In the genomic region with DNA sequence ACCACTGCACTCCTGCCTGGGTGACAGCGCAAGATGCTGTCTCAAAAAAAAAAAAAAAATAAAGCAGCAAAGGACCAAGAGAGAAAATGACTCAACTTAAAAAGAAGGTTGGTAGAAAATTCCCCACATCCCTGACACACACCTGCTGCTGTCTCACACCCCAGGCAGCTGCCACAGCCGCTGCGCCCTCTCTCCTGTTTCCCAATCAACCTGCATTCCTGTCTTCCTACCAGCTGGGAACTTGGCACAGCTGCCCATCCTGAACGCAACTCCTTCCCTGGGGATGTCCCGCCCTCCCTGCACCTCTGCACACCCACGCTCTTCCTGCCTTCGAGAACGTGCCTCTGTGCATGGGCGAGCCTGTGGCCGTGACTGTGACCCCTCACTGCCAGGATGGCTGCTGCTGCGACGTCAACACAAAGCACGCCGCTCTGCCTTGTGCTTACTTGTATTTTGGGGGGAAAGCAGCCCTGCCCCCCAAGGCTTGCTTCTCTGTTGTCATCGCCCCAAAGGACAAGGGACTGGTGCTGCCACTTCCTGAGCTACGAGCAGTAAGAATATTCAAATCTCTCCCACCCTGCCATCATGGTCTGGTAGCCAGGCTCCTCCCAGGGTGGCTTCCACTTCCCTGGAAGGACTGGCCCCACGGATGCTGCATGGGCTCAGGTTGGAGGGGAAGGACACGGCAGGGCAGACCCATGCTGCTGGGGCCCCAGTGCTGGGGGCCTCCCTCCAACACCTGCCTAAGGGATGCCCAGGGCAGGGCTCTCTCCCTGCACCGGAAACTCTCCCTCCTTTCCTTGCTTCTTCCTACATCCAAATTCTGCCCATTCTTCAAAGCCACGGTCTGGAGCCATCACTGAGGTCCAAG, we compare ENCODE assay signal across 8 cellular contexts. TPM values are rescaled to one million over a fixed set of nuclear protein-coding genes. Genes with fewer than 3 reads are reported as not detected.
DNase-seq lines count a peak whose midpoint lies in the region; ATAC-seq and TF ChIP-seq lines count a peak whose summit lies in the region.

No MANE protein-coding gene starts in this region.

- H3K4me3 ChIP-seq in SK-N-SH (ENCODE audit: low read depth in 2 of 2, low read length in 1 of 2) (no peak overlapping the region), SU-DHL-6 (ENCODE audit: insufficient read depth, low read length, poor library complexity, severe bottlenecking) (no peak overlapping the region), esophagus squamous epithelium (peak overlapping the region in 3 of 4 donors; percentile 16 to 44 (median 23)), skeletal muscle satellite cell (ENCODE audit: low read length) (no peak overlapping the region), HAP-1 (no peak overlapping the region), dorsolateral prefrontal cortex (peak overlapping the region in 2 of 59 donors; percentile 3 to 9)

- in situ Hi-C loops in HAP-1 (cut with MboI; ENCODE audit: low sequenced_read_pairs): no loop called here

- H3K4me2 ChIP-seq in SK-N-SH (no peak overlapping the region), SU-DHL-6 (ENCODE audit: low read depth, low read length, poor library complexity, severe bottlenecking) (peak overlapping the region; percentile 12), skeletal muscle satellite cell (ENCODE audit: low read length) (peak overlapping the region; percentile 49)

- no peak for TF ChIP-seq EP300 in SK-N-SH (IDR thresholded peaks at IDR 0.05; ENCODE audit: borderline replicate concordance in 1 of 2, low read depth in 1 of 2, low read length in 1 of 2)

- CTCF ChIA-PET in SK-N-SH (lab: Yijun Ruan, JAX): interaction anchor here (1.1 kb wide), 1 partner anchor 9 kb away, joined by 4 read pairs; no protein-coding TSS in a partner anchor

- H3K9me2 ChIP-seq in SK-N-SH: no peaks in the 10 kb centered on the region
- H3K9me2 ChIP-seq in SU-DHL-6 (replicated peaks; ENCODE audit: insufficient read depth, low read length): no peaks in the 10 kb centered on the region

- H3K36me3 ChIP-seq in SK-N-SH (replicated peaks in 1 of 2; ENCODE audit: control insufficient read depth in 1 of 2, insufficient read depth in 2 of 2, low read length in 1 of 2): peaks cover 0 to 5% of the 10 kb centered on the region in 2 experiments
- no peaks in the 10 kb centered on the region for H3K36me3 ChIP-seq in SU-DHL-6 (ENCODE audit: low read length)
- peaks cover 0 to 18% (median 6%) of the 10 kb centered on the region in 3 donors for H3K36me3 ChIP-seq in esophagus squamous epithelium
- peaks cover 7% of the 10 kb centered on the region for H3K36me3 ChIP-seq in skeletal muscle satellite cell (ENCODE audit: insufficient read depth, low read length)
- no peaks in the 10 kb centered on the region for H3K36me3 ChIP-seq in HAP-1 (replicated peaks)

- H3K27me3 ChIP-seq in SK-N-SH (ENCODE audit: insufficient read depth): no peaks in the 10 kb centered on the region
- H3K27me3 ChIP-seq in SU-DHL-6 (ENCODE audit: low read length): no peaks in the 10 kb centered on the region
- no peaks in the 10 kb centered on the region for H3K27me3 ChIP-seq in esophagus squamous epithelium
- no peaks in the 10 kb centered on the region for H3K27me3 ChIP-seq in skeletal muscle satellite cell (ENCODE audit: control insufficient read depth, insufficient read depth, low read length)
- H3K27me3 ChIP-seq in HAP-1 (ENCODE audit: low read depth): no peaks in the 10 kb centered on the region
- H3K27me3 ChIP-seq in dorsolateral prefrontal cortex: no peaks in the 10 kb centered on the region

- POLR2A ChIA-PET in SK-N-SH (lab: Yijun Ruan, JAX): no interaction called here

- H3K4me1 ChIP-seq in SK-N-SH (ENCODE audit: control insufficient read depth in 1 of 2, insufficient read depth in 2 of 2, low read depth in 1 of 2, low read length in 1 of 2) (peaks cover 27 to 38% of the 10 kb centered on the region in 2 experiments), esophagus squamous epithelium (peaks cover 54 to 83% (median 62%) of the 10 kb centered on the region in 3 donors), skeletal muscle satellite cell (ENCODE audit: control insufficient read depth, insufficient read depth, low read length) (peaks cover 58% of the 10 kb centered on the region), HAP-1 (peaks cover 13% of the 10 kb centered on the region)

- H3F3A ChIP-seq in SK-N-SH (replicated peaks; ENCODE audit: insufficient read depth): peaks cover 12% of the 10 kb centered on the region
- H3F3A ChIP-seq in SU-DHL-6 (ENCODE audit: insufficient read depth): no peaks in the 10 kb centered on the region

- ATAC-seq in SK-N-SH treated with all-trans-retinoic acid at 6 μM for 48 hours: no peak
- ATAC-seq in GM21825 (IDR thresholded peaks at IDR 0.05; ENCODE audit: unreplicated experiment): no peak

- 79% methylated on average over 19 of the region's 20 CpGs for WGBS in SK-N-SH (ENCODE audit: low lambda C conversion rate)
- 26% methylated on average over 16 to 18 of the region's 20 CpGs for WGBS in esophagus squamous epithelium, 2 donors

- TF ChIP-seq RAD21 in SK-N-SH (IDR thresholded peaks at IDR 0.05; ENCODE audit: low read length): no peak

- peaks cover 65% of the 10 kb centered on the region for H4K20me1 ChIP-seq in SK-N-SH (ENCODE audit: insufficient read depth)
- no peaks in the 10 kb centered on the region for H4K20me1 ChIP-seq in SU-DHL-6 (ENCODE audit: low read depth, low read length)

- intact Hi-C loops in esophagus squamous epithelium (cut with DNase I) (no loop called here), dorsolateral prefrontal cortex (cut with DNase I) (no loop called here)

- TF ChIP-seq CTCF in SK-N-SH (IDR thresholded peaks at IDR 0.05) (no peak), SU-DHL-6 (IDR thresholded peaks at IDR 0.05; ENCODE audit: insufficient read depth, low read length, poor library complexity, severe bottlenecking) (no peak), esophagus squamous epithelium (IDR thresholded peaks at IDR 0.05) (no peak), dorsolateral prefrontal cortex (IDR thresholded peaks at IDR 0.05 in 54 of 56, conservative IDR thresholded peaks at IDR 0.05 in 2 of 56; ENCODE audit: low read depth in 1 of 56, partially characterized antibody in 56 of 56) (no peak)

- H3K79me2 ChIP-seq in SK-N-SH (ENCODE audit: insufficient read depth) (peaks cover 87% of the 10 kb centered on the region), SU-DHL-6 (ENCODE audit: insufficient read depth, low read length) (peaks cover 65% of the 10 kb centered on the region)

- no peak for TF ChIP-seq POLR2A in esophagus squamous epithelium (IDR thresholded peaks at IDR 0.05)

- H3K9me3 ChIP-seq in SK-N-SH (no peaks in the 10 kb centered on the region), SU-DHL-6 (ENCODE audit: insufficient read depth, low read length) (no peaks in the 10 kb centered on the region), esophagus squamous epithelium (no peaks in the 10 kb centered on the region), skeletal muscle satellite cell (replicated peaks; ENCODE audit: low read length) (no peaks in the 10 kb centered on the region), HAP-1 (no peaks in the 10 kb centered on the region)

- DNase-seq in SK-N-SH: peak; percentile 18
- DNase-seq in esophagus squamous epithelium (lab: John Stamatoyannopoulos, UW): no peak
- no peak for DNase-seq in HAP-1 (ENCODE audit: low spot score in 2 of 2)
- DNase-seq in dorsolateral prefrontal cortex: no peak

- H3K27ac ChIP-seq in SK-N-SH (ENCODE audit: low read depth in 2 of 2, low read length in 1 of 2): no peak overlapping the region
- no peak overlapping the region for H3K27ac ChIP-seq in SU-DHL-6 (ENCODE audit: low read depth, low read length)
- H3K27ac ChIP-seq in esophagus squamous epithelium: peak overlapping the region; percentile 92 to 97 (median 92)
- peak overlapping the region in 28 of 59 donors; percentile 1 to 71 (median 45) for H3K27ac ChIP-seq in dorsolateral prefrontal cortex

- H2AFZ ChIP-seq in SK-N-SH (ENCODE audit: low read depth) (no peak overlapping the region), SU-DHL-6 (ENCODE audit: low read depth, low read length, severe bottlenecking) (no peak overlapping the region)

- H3K9ac ChIP-seq in SK-N-SH: no peak overlapping the region
- H3K9ac ChIP-seq in SU-DHL-6 (ENCODE audit: low read length): 0 out of 2 replicates have a peak overlapping the region, but pooled peaks have one; percentile 13
- H3K9ac ChIP-seq in skeletal muscle satellite cell (ENCODE audit: low read depth, low read length): peak overlapping the region; percentile 8

TF ChIP-seq in SK-N-SH treated with all-trans-retinoic acid at 6 μM for 48 hours, 23 proteins besides CTCF, POLR2A, EP300 and RAD21 (continues in another document):
- TF ChIP-seq ZNF565 (CRISPR knock-in tag; conservative IDR thresholded peaks at IDR 0.05; ENCODE audit: low read depth) (no peak), ZNF70 (CRISPR knock-in tag; IDR thresholded peaks at IDR 0.05) (no peak), ZNF8 (CRISPR knock-in tag; IDR thresholded peaks at IDR 0.05) (no peak), TCF4 (CRISPR knock-in tag; IDR thresholded peaks at IDR 0.05; ENCODE audit: borderline replicate concordance) (no peak), ESRRG (CRISPR knock-in tag; IDR thresholded peaks at IDR 0.05) (no peak)

RNA-seq across cellular contexts. Expression of gene SH3GL1, which starts 20.7 kb away (rescaled TPM):
- 62.5 and 82.8 TPM in 2 replicates for polyA plus RNA-seq in SK-N-SH (2012; rRNA removed)
- polyA plus RNA-seq in SK-N-SH (2012; cell fraction: cytosol; rRNA removed): 34.7 and 53.5 TPM in 2 replicates
- 48.5 and 52.9 TPM in 2 replicates for polyA plus RNA-seq in SK-N-SH (2012; cell fraction: nucleus; rRNA removed)
- total RNA-seq in esophagus squamous epithelium (100 to 1,000 TPM in 2 of 4 donors, 10 to 100 TPM in 2; 67.4 to 131 (median 91.2) TPM), dorsolateral prefrontal cortex (10 to 100 TPM; 34.0 to 85.4 (median 48.4) TPM)
- total RNA-seq in skeletal muscle satellite cell (2012; rRNA removed): 91.8 and 122 TPM in 2 replicates

RNA-seq across cellular contexts. Expression of gene CHAF1A, which starts 22.8 kb away (rescaled TPM):
- 13.2 and 18.0 TPM in 2 replicates for polyA plus RNA-seq in SK-N-SH (2012; rRNA removed)
- 12.9 and 15.0 TPM in 2 replicates for polyA plus RNA-seq in SK-N-SH (2012; cell fraction: cytosol; rRNA removed)
- polyA plus RNA-seq in SK-N-SH (2012; cell fraction: nucleus; rRNA removed): 23.9 and 29.4 TPM in 2 replicates
- total RNA-seq in esophagus squamous epithelium: 10 to 100 TPM in 3 of 4 donors, 1 to 10 TPM in 1; 7.6 to 20.9 (median 11.9) TPM
- total RNA-seq in skeletal muscle satellite cell (2012; rRNA removed): 9.8 and 17.2 TPM in 2 replicates
- 10 to 100 TPM in 102 of 120 experiments, 1 to 10 TPM in 18; 6.7 to 22.2 (median 13.1) TPM for total RNA-seq in dorsolateral prefrontal cortex

RNA-seq across cellular contexts. Expression of gene MPND, which starts 36.3 kb away (rescaled TPM):
- 18.7 and 21.3 TPM in 2 replicates for polyA plus RNA-seq in SK-N-SH (2012; rRNA removed)
- polyA plus RNA-seq in SK-N-SH (2012; cell fraction: cytosol; rRNA removed): 9.7 and 14.7 TPM in 2 replicates
- 23.4 and 26.0 TPM in 2 replicates for polyA plus RNA-seq in SK-N-SH (2012; cell fraction: nucleus; rRNA removed)
- total RNA-seq in esophagus squamous epithelium (10 to 100 TPM in 1 of 4 donors, 1 to 10 TPM in 3; 2.5 to 11.1 (median 6.5) TPM), dorsolateral prefrontal cortex (10 to 100 TPM; 18.9 to 61.6 (median 32.9) TPM)
- 3.7 and 4.8 TPM in 2 replicates for total RNA-seq in skeletal muscle satellite cell (2012; rRNA removed)

RNA-seq across cellular contexts. Expression of gene STAP2, which starts 41.0 kb away (rescaled TPM):
- polyA plus RNA-seq in SK-N-SH (2012; rRNA removed): 6.0 and 7.6 TPM in 2 replicates
- polyA plus RNA-seq in SK-N-SH (2012; cell fraction: cytosol; rRNA removed): 2.8 and 2.9 TPM in 2 replicates
- polyA plus RNA-seq in SK-N-SH (2012; cell fraction: nucleus; rRNA removed): 5.6 and 6.1 TPM in 2 replicates
- total RNA-seq in esophagus squamous epithelium (100 to 1,000 TPM in 1 of 4 donors, 10 to 100 TPM in 3; 61.4 to 131 (median 82.5) TPM), dorsolateral prefrontal cortex (10 to 100 TPM in 2 of 120 experiments, 1 to 10 TPM in 115, under 1 TPM in 3; 0.51 to 10.8 (median 3.9) TPM)
- 2.0 and 2.5 TPM in 2 replicates for total RNA-seq in skeletal muscle satellite cell (2012; rRNA removed)

Comparison
In these comparisons a context has a peak if more than half of its experiments do, and no peak if none do; other contexts are left out.
1. H3K27ac ChIP-seq: peak in esophagus squamous epithelium (4 of 4); none in SK-N-SH (0 of 2) and SU-DHL-6 (single experiment).
2. H3K4me3 ChIP-seq: peak in esophagus squamous epithelium (3 of 4); none in SK-N-SH (0 of 2), SU-DHL-6 (single experiment), skeletal muscle satellite cell (single experiment) and HAP-1 (single experiment).